Comparison of ENCODE assay signal across 21 cellular contexts in the genomic region with DNA sequence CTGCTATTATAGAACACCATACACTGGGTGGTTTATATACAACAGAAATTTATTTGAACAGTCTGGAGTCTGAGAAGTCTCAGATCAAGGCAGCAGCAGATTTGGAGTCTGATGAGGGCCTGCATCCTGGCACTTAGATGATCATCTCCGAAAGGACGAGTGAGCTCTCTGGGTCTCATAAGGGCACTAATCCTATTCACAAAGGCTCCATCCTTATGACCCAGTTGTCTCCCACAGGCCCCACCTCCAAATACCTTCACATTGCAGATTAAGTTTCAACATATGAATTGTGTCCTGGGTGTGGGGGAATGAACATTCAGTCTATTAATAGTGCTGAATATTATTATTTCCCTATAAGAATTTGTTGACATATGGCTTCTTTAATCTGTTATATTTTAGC.
"Had no signal": no experiment of that assay in that cellular context is flagged by ENCODE, and none has a peak within 500 bp of the region (broad histone marks: within the 10 kb centered on the region; RNA-seq: fewer than 3 reads in every experiment).

No MANE protein-coding gene starts in this region.

- H3K27me3 Mint-ChIP-seq: IgD-negative memory B cell had no signal

- H3K27ac Mint-ChIP-seq: IgD-negative memory B cell had no signal

- H3K4me2 ChIP-seq: KMS-11, SK-N-SH had no signal

- ATAC-seq: K562 had no signal

- H3K9me3 Mint-ChIP-seq: IgD-negative memory B cell had no signal

- DNase-seq: Kasumi-1, MV-4-11, NCI-H1048, NCI-H1105, NCI-H1436 treated with DMSO at 0.1 percent for 48 hours, NCI-H1694, NCI-H187 treated with DMSO at 0.1 percent for 48 hours, NCI-H2029 treated with DMSO at 0.1 percent for 48 hours, NCI-H2171 treated with DMSO at 0.1 percent for 48 hours, NCI-H345, NCI-H446 treated with DMSO at 0.1 percent for 48 hours, NCI-H510A treated with DMSO at 0.1 percent for 48 hours, NCI-H526, RPMI8226, SHP77, SK-N-SH, SW 1271, T-helper 1 cell had no signal

- H3K4me3 ChIP-seq: K562 had no signal

- H3K4me3 Mint-ChIP-seq: IgD-negative memory B cell had no signal

- H3K9ac ChIP-seq: KMS-11, SK-N-SH had no signal

- H3K27ac ChIP-seq: KMS-11 had no signal
